ENCODE assay signal across 2 cellular contexts in the genomic region with DNA sequence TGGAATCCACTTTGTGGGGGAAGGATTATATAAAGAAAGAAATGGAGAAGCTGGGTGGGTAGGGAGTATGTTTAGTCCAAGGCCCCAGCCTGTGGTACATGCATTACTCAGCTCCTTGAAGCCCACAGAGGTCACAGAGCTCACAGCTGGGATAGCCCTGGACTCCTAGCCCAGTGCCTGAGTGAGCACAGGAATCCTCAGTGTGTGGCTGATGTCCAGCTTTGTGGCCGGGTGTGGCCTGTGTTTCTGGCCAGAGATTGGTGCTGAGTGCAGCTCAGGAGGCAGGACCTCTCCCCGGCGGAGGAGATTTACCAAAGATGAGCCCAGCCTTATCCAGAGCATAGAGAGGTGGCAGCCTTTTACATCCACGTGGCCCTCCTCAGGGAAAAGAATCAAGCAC.
A peak's percentile ranks its signal among the peaks of the same experiment; 100 is the strongest.
TF ChIP-seq lines count a peak whose summit lies in the region.

No MANE protein-coding gene starts in this region.

TF ChIP-seq in IMR-90, 13 proteins besides CTCF, POLR2A, EP300 and RAD21:
- TF ChIP-seq RCOR1 (IDR thresholded peaks at IDR 0.05; ENCODE audit: insufficient replicate concordance, low read length) (no peak), FOS (IDR thresholded peaks at IDR 0.05; ENCODE audit: low read depth, low read length) (no peak), BHLHE40 (IDR thresholded peaks at IDR 0.05; ENCODE audit: low read depth, low read length) (no peak), RFX5 (IDR thresholded peaks at IDR 0.05; ENCODE audit: low read depth, low read length) (no peak), MXI1 (IDR thresholded peaks at IDR 0.05; ENCODE audit: borderline replicate concordance, low read depth, low read length) (no peak), CHD1 (IDR thresholded peaks at IDR 0.05; ENCODE audit: low read depth, low read length) (no peak), NFE2L2 (IDR thresholded peaks at IDR 0.05; ENCODE audit: low read depth, low read length) (no peak), MAZ (IDR thresholded peaks at IDR 0.05; ENCODE audit: borderline replicate concordance, low read depth, low read length) (no peak), MAFK (IDR thresholded peaks at IDR 0.05; ENCODE audit: low read depth, low read length) (no peak)

TF ChIP-seq in K562, 482 proteins besides CTCF, POLR2A, EP300 and RAD21:
- TF ChIP-seq KHSRP (IDR thresholded peaks at IDR 0.05) (no peak), TFAP4 (CRISPR knock-in tag; IDR thresholded peaks at IDR 0.05; ENCODE audit: borderline replicate concordance) (peak; percentile 47; the same call in 1 of the 2 replicates)
